1 cellular context compared by ENCODE assay signal in genomic region chr4:14878681-14879080, GRCh38.
TF ChIP-seq lines count a peak whose summit lies in the region.

No MANE protein-coding gene starts in this region.

TF ChIP-seq in IMR-90, 13 proteins besides CTCF, POLR2A, EP300 and RAD21 (continued from another document):
- TF ChIP-seq ELK1 (IDR thresholded peaks at IDR 0.05; ENCODE audit: borderline replicate concordance, low read depth, low read length) (no peak), MXI1 (IDR thresholded peaks at IDR 0.05; ENCODE audit: borderline replicate concordance, low read depth, low read length) (no peak), BHLHE40 (IDR thresholded peaks at IDR 0.05; ENCODE audit: low read depth, low read length) (no peak), USF2 (IDR thresholded peaks at IDR 0.05; ENCODE audit: low read depth, low read length) (no peak), CEBPB (IDR thresholded peaks at IDR 0.05; ENCODE audit: low read depth, low read length) (no peak), CHD1 (IDR thresholded peaks at IDR 0.05; ENCODE audit: low read depth, low read length) (no peak), MAZ (IDR thresholded peaks at IDR 0.05; ENCODE audit: borderline replicate concordance, low read depth, low read length) (no peak), MAFK (IDR thresholded peaks at IDR 0.05; ENCODE audit: low read depth, low read length) (no peak), RFX5 (IDR thresholded peaks at IDR 0.05; ENCODE audit: low read depth, low read length) (no peak), RCOR1 (IDR thresholded peaks at IDR 0.05; ENCODE audit: insufficient replicate concordance, low read length) (no peak)
TF ChIP-seq in IMR-90: peak in this region for 0.
